In the genomic region with DNA sequence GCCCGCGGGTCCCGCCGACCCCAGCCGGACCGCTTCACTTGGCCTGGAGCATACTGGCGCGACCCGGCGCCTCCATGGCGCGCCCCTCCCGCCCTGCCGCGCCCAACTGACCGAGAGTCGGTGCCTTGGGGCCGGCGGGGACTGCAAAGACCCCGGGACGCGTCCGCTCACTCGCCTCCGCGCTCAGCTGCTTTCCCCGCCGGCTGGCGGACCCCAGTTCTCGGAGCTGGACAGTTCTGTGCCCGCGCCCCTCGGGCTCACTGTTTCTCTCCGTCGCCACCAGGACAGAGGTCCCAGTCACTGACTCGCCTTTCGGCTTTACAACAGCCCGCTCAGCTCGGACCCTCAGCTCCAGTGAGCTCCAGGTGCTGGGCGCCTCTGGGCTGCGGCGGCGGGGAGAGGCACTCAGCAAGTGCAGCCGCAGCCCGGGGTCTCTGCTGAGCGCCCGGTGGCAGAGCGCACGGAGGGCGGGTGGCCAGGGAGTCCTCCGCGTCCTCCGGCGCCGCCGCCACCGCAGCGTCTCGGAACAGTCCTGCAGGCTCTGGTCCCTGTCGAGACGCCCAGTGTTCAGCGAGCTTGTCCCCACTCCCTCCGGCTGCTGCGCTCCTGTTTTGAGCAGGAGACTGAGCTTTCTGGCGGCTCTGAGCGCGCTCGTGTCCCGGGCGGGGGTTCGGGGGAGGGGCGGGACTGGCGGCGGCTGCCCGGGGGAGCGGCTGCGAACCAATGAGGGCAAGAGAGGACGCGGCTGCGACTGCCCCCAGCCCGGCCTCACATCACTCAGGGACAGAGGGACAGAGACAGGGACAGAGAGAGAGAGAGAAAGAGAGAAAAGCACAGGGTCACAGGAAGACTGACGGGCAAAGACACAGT, we compare ENCODE assay signal across 8 cellular contexts. TPM values are rescaled to one million over a fixed set of nuclear protein-coding genes. Genes with fewer than 3 reads are reported as not detected.
DNase-seq lines count a peak whose midpoint lies in the region; ATAC-seq and TF ChIP-seq lines count a peak whose summit lies in the region.

Gene SMIM32 (minus strand): TSS at position 637 of the 870 bp plus-strand sequence. CDS start 638 bp downstream, outside the sequence.

- ATAC-seq in HG03280 (IDR thresholded peaks at IDR 0.05; ENCODE audit: unreplicated experiment) (no peak), GM18498 (IDR thresholded peaks at IDR 0.05; ENCODE audit: unreplicated experiment) (no peak)

- DNase-seq in HAP-1 (ENCODE audit: low spot score in 2 of 2) = peak in 1 of 2 experiments; percentile 59
- DNase-seq in WERI-Rb-1 = peak; percentile 72
- no peak for DNase-seq in stimulated activated naive CD4-positive, alpha-beta T cell (lab: John Stamatoyannopoulos, UW)
- no peak for DNase-seq in NCI-H2029 treated with DMSO at 0.1 percent for 48 hours (lab: John Stamatoyannopoulos, UW)

- peak within 1 kb of the TSS; percentile 1 for H3K9ac ChIP-seq in iPS-18a (ENCODE audit: low read length)
- H3K9ac ChIP-seq in skeletal muscle tissue (ENCODE audit: low read depth in 1 of 3, low read length in 3 of 3) = peak within 1 kb of the TSS in 2 of 3 donors; percentile 53 to 82

- in situ Hi-C loops in HAP-1 (cut with MboI; ENCODE audit: low sequenced_read_pairs) = no loop called here

- no peak within 1 kb of the TSS for H3K27ac ChIP-seq in WERI-Rb-1
- H3K27ac ChIP-seq in iPS-18a (ENCODE audit: low read length) = no peak within 1 kb of the TSS
- H3K27ac ChIP-seq in skeletal muscle tissue (ENCODE audit: low read depth, low read length) = no peak within 1 kb of the TSS

- H3K4me1 ChIP-seq in HAP-1 (no peaks in the 10 kb centered on the region), iPS-18a (ENCODE audit: control insufficient read depth, low read depth, low read length) (peaks cover 8% of the 10 kb centered on the region), skeletal muscle tissue (ENCODE audit: control insufficient read depth in 3 of 3, insufficient read depth in 3 of 3, low read length in 3 of 3) (peaks cover 9 to 42% (median 31%) of the 10 kb centered on the region in 3 donors)

- H3K4me3 ChIP-seq in HAP-1 (peak within 1 kb of the TSS; percentile 40), WERI-Rb-1 (ENCODE audit: low read depth, low read length) (peak within 1 kb of the TSS; percentile 58), iPS-18a (ENCODE audit: low read length) (peak within 1 kb of the TSS; percentile 62), skeletal muscle tissue (ENCODE audit: low read length in 3 of 3) (peak within 1 kb of the TSS; percentile 54 to 72 (median 69))

- peaks cover 24% of the 10 kb centered on the region for H3K27me3 ChIP-seq in HAP-1 (ENCODE audit: low read depth)
- H3K27me3 ChIP-seq in WERI-Rb-1 (ENCODE audit: insufficient read depth, low read depth, severe bottlenecking) = peaks cover 15% of the 10 kb centered on the region
- peaks cover 93% of the 10 kb centered on the region for H3K27me3 ChIP-seq in iPS-18a (ENCODE audit: control insufficient read depth, insufficient read depth, low read length)
- peaks cover 4 to 18% (median 14%) of the 10 kb centered on the region in 3 donors for H3K27me3 ChIP-seq in skeletal muscle tissue (ENCODE audit: control insufficient read depth in 3 of 3, insufficient read depth in 3 of 3, low read length in 3 of 3)

- no peaks in the 10 kb centered on the region; the same call in 1 of the 2 replicates for H3K36me3 ChIP-seq in HAP-1 (replicated peaks)
- no peaks in the 10 kb centered on the region for H3K36me3 ChIP-seq in WERI-Rb-1
- no peaks in the 10 kb centered on the region for H3K36me3 ChIP-seq in iPS-18a (ENCODE audit: control insufficient read depth, low read depth, low read length)
- H3K36me3 ChIP-seq in skeletal muscle tissue (ENCODE audit: control insufficient read depth in 3 of 3, insufficient read depth in 3 of 3, low read length in 3 of 3) = peaks cover 0 to 10% (median 8%) of the 10 kb centered on the region in 3 donors

- H3K9me3 ChIP-seq in HAP-1 = no peaks in the 10 kb centered on the region
- no peaks in the 10 kb centered on the region for H3K9me3 ChIP-seq in WERI-Rb-1 (ENCODE audit: severe bottlenecking)
- H3K9me3 ChIP-seq in iPS-18a (ENCODE audit: control insufficient read depth, low read depth, low read length) = no peaks in the 10 kb centered on the region
- no peaks in the 10 kb centered on the region for H3K9me3 ChIP-seq in skeletal muscle tissue (ENCODE audit: control insufficient read depth in 3 of 3, low read length in 3 of 3)

- TF ChIP-seq CTCF in WERI-Rb-1 (IDR thresholded peaks at IDR 0.05; ENCODE audit: low read depth, low read length) = no peak

RNA-seq across cellular contexts. Expression of gene SMIM32, which starts in this region (rescaled TPM):
- under 0.01 TPM for total RNA-seq in skeletal muscle tissue
